Comparison of ENCODE assay signal across 8 cellular contexts in the genomic region with DNA sequence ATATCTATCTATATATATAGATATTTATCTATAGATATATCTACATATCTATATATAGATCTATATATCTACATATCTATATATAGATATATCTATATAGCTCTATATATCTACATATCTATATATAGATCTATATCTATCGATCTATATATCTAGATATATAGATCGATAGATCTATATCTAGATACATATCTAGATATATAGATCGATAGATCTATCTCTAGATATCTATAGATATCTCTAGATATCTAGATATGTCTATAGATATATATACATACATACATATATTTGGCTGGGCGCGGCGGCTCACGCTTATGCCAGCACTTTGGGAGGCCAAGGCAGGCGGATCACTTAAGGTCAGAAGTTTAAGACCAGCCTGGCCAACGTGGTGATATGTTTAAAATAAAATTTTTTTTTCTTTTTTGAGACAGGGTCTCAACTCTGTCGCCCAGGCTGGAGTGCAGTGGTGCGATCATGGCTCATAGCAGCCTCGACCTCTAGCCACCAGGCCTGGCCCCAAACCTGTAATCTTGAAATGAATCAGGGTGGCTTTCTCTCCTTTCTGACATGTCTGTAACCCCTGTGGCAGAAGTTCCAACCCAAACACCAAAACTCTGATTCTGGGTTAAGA. TPM values are rescaled to one million over a fixed set of nuclear protein-coding genes. Genes with fewer than 3 reads are reported as not detected.
DNase-seq lines count a peak whose midpoint lies in the region; ATAC-seq and TF ChIP-seq lines count a peak whose summit lies in the region.

No MANE protein-coding gene starts in this region.

- peak overlapping the region; percentile 93 for H3K27ac Mint-ChIP-seq in dendritic cell treated with granulocyte-macrophage colony-stimulating factor and Interleukin-4, amounts not matched to agents 40 ng/mL and 50 ng/mL, for 4 days

- ATAC-seq in GM19351 (IDR thresholded peaks at IDR 0.05; ENCODE audit: unreplicated experiment) = no peak

- H3K9me3 ChIP-seq in Karpas-422 (ENCODE audit: low read length) = no peaks in the 10 kb centered on the region
- H3K9me3 ChIP-seq in sigmoid colon = no peaks in the 10 kb centered on the region

- H3K9ac ChIP-seq in Karpas-422 (ENCODE audit: low read length) = no peak overlapping the region

- peaks cover 7% of the 10 kb centered on the region for H3K4me1 Mint-ChIP-seq in dendritic cell treated with granulocyte-macrophage colony-stimulating factor and Interleukin-4, amounts not matched to agents 40 ng/mL and 50 ng/mL, for 4 days (ENCODE audit: low read depth)

- no peaks in the 10 kb centered on the region for H4K20me1 ChIP-seq in Karpas-422 (ENCODE audit: insufficient read depth, low read depth, low read length)

- WGBS in sigmoid colon, 2 donors = 79 to 87% methylated on average over 12 of the region's 12 CpGs

- H3K27me3 ChIP-seq in Karpas-422 (ENCODE audit: low read length) (no peaks in the 10 kb centered on the region), sigmoid colon (no peaks in the 10 kb centered on the region)

- in situ Hi-C loops in GM13976 (cut with MboI; ENCODE audit: low sequenced_read_pairs, unreplicated experiment) = no loop called here

- H3K36me3 Mint-ChIP-seq in dendritic cell treated with granulocyte-macrophage colony-stimulating factor and Interleukin-4, amounts not matched to agents 40 ng/mL and 50 ng/mL, for 4 days (ENCODE audit: low read depth) = peaks cover 35% of the 10 kb centered on the region

- intact Hi-C loops in dendritic cell treated with granulocyte-macrophage colony-stimulating factor and Interleukin-4, amounts not matched to agents 40 ng/mL and 50 ng/mL, for 4 days (cut with micrococcal nuclease) = no loop called here
- intact Hi-C loops in sigmoid colon (cut with DNase I) = loop anchor here (1.0 to 5.0 kb wide), 2 partner anchors 332 to 435 kb away; a partner anchor contains a TSS

- TF ChIP-seq CTCF in GM13976 (IDR thresholded peaks at IDR 0.05; ENCODE audit: borderline replicate concordance, control extremely low read depth, extremely low read depth, insufficient read depth, missing control alignments) = no peak
- no peak for TF ChIP-seq CTCF in sigmoid colon (IDR thresholded peaks at IDR 0.05)

- H3K36me3 ChIP-seq in Karpas-422 (ENCODE audit: insufficient read depth, low read length) = peaks cover 24% of the 10 kb centered on the region; the same call in 1 of the 2 replicates
- peaks cover 0 to 29% (median 20%) of the 10 kb centered on the region in 4 donors for H3K36me3 ChIP-seq in sigmoid colon

- peak overlapping the region; percentile 60 for H3K27ac ChIP-seq in Karpas-422 (ENCODE audit: low read length)
- peak overlapping the region in 3 of 4 donors; percentile 60 to 71 (median 66) for H3K27ac ChIP-seq in sigmoid colon

- H3K27me3 Mint-ChIP-seq in dendritic cell treated with granulocyte-macrophage colony-stimulating factor and Interleukin-4, amounts not matched to agents 40 ng/mL and 50 ng/mL, for 4 days = no peaks in the 10 kb centered on the region

- H3K4me3 ChIP-seq in Karpas-422 (ENCODE audit: low read length) (0 out of 2 replicates have a peak overlapping the region, but pooled peaks have one; percentile 62), sigmoid colon (peak overlapping the region; percentile 36 to 55 (median 48))

- peak overlapping the region; percentile 70 for H3K4me2 ChIP-seq in Karpas-422 (ENCODE audit: low read depth, low read length, poor library complexity, severe bottlenecking)

- TF ChIP-seq POLR2A in sigmoid colon (IDR thresholded peaks at IDR 0.05) = no peak

- H3K4me3 Mint-ChIP-seq in dendritic cell treated with granulocyte-macrophage colony-stimulating factor and Interleukin-4, amounts not matched to agents 40 ng/mL and 50 ng/mL, for 4 days = no peak overlapping the region

- DNase-seq in GM13976 (ENCODE audit: low spot score) (peak; percentile 30), Karpas-422 (no peak), sigmoid colon (peak; percentile 41), GDM1 (lab: John Stamatoyannopoulos, UW) (no peak), NCI-H2171 treated with DMSO at 0.1 percent for 48 hours (lab: John Stamatoyannopoulos, UW) (no peak)
- no peak for DNase-seq in stimulated activated CD4-positive, alpha-beta T cell treated with anti-CD3 and anti-CD28 coated beads, Interleukin-4, amount 100 ng/mL, for 24 hours

- no peaks in the 10 kb centered on the region for H3K9me2 ChIP-seq in Karpas-422 (replicated peaks; ENCODE audit: insufficient read depth, low read length)

- no peaks in the 10 kb centered on the region for H3K79me2 ChIP-seq in Karpas-422 (ENCODE audit: low read length)

- TF ChIP-seq EP300 in sigmoid colon (IDR thresholded peaks at IDR 0.05) = no peak

- H3K9me3 Mint-ChIP-seq in dendritic cell treated with granulocyte-macrophage colony-stimulating factor and Interleukin-4, amounts not matched to agents 40 ng/mL and 50 ng/mL, for 4 days = no peaks in the 10 kb centered on the region

- no peak overlapping the region for H2AFZ ChIP-seq in Karpas-422 (ENCODE audit: low read length)

- peaks cover 5% of the 10 kb centered on the region for H3K4me1 ChIP-seq in Karpas-422 (ENCODE audit: low read length)
- peaks cover 0 to 4% (median 0%) of the 10 kb centered on the region in 4 donors for H3K4me1 ChIP-seq in sigmoid colon

RNA-seq across cellular contexts. Expression of a gene that starts 18.1 kb away (rescaled TPM):
- total RNA-seq in Karpas-422 (2014; rRNA removed; shearing (Covaris generic); ENCODE audit: low replicate concordance) = 240 and 483 TPM in 2 replicates
- 100 to 1,000 TPM; 156 to 304 (median 231) TPM for total RNA-seq in sigmoid colon
- 100 to 1,000 TPM; 411 to 982 (median 634) TPM for polyA plus RNA-seq in sigmoid colon

RNA-seq across cellular contexts. Expression of a gene that starts 28.6 kb away (rescaled TPM):
- total RNA-seq in Karpas-422 (2014; rRNA removed; shearing (Covaris generic); ENCODE audit: low replicate concordance) = 42.3 and 62.1 TPM in 2 replicates
- total RNA-seq in sigmoid colon = 10 to 100 TPM; 29.9 to 65.6 (median 53.0) TPM
- polyA plus RNA-seq in sigmoid colon = 10 to 100 TPM in 2 of 3 donors, 1 to 10 TPM in 1; 9.6 to 31.8 (median 17.6) TPM

RNA-seq across cellular contexts. Expression of a gene that starts 36.0 kb away (rescaled TPM):
- total RNA-seq in Karpas-422 (2014; rRNA removed; shearing (Covaris generic); ENCODE audit: low replicate concordance) = 28.0 and 32.8 TPM in 2 replicates
- 10 to 100 TPM; 16.1 to 22.8 (median 20.6) TPM for total RNA-seq in sigmoid colon
- 10 to 100 TPM; 12.6 to 17.3 (median 12.9) TPM for polyA plus RNA-seq in sigmoid colon

RNA-seq across cellular contexts. Expression of a gene that starts 36.6 kb away (rescaled TPM):
- 59.9 and 62.7 TPM in 2 replicates for total RNA-seq in Karpas-422 (2014; rRNA removed; shearing (Covaris generic); ENCODE audit: low replicate concordance)
- 10 to 100 TPM in 1 of 4 donors, 1 to 10 TPM in 3; 7.5 to 13.0 (median 8.3) TPM for total RNA-seq in sigmoid colon
- polyA plus RNA-seq in sigmoid colon = 1 to 10 TPM; 1.6 to 5.7 (median 2.4) TPM

Comparison
In these comparisons a context has a peak if more than half of its experiments do, and no peak if none do; other contexts are left out.
1. DNase-seq: peak in GM13976 (single experiment) and sigmoid colon (single experiment); none in Karpas-422 (single experiment), stimulated activated CD4-positive, alpha-beta T cell treated with anti-CD3 and anti-CD28 coated beads, Interleukin-4, amount 100 ng/mL, for 24 hours (single experiment), GDM1 (single experiment) and NCI-H2171 treated with DMSO at 0.1 percent for 48 hours (single experiment).